Comparison of ENCODE assay signal across 11 cellular contexts in the genomic region with DNA sequence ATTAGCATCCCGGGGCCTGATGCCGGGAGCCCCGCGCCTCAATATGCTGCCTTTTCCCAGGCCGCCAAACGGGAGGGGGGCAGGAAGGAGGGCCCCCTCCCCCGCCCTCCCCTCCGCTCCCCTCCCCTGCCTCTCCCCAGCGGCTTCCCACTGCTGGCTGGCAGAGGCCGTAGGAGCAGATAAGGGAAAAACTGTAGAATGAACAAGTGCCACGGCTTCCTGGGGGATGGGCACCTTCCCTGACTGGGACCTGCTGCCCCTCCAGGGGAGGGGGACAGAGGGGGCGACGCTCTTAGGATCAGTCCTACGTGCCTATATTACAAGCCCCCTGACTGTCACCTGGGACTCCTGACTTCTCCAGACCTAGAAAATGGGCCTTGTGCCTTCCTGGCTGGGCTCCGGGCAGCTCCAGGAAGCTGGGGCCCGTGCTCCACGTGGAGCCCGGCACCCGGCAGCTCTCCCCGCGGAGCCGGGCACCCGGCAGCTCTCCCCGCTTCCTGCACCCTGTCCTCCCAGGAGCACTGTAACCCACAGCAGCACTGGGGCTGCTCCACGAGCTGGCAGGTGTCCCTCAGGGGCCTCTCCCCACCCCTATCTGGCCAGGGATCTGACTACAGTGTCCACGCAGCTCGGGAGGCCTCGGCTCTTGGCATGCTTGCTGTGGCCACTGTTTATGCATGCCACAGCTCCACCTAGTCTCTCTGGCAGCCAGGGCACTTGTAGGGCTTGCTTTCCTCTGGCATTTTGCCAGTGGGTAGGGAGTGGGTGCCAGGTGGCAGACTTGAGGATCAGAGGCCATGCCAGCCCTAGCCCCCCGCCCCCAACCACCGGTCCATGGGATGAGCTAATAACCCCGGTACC. TPM values are rescaled to one million over a fixed set of nuclear protein-coding genes. Genes with fewer than 3 reads are reported as not detected.
DNase-seq lines count a peak whose midpoint lies in the region; ATAC-seq and TF ChIP-seq lines count a peak whose summit lies in the region.
"Had no signal": no experiment of that assay in that cellular context is flagged by ENCODE, and none has a peak within 500 bp of the region (broad histone marks: within the 10 kb centered on the region; RNA-seq: fewer than 3 reads in every experiment).

No MANE protein-coding gene starts in this region.

- peaks cover 69% of the 10 kb centered on the region for H3K4me1 ChIP-seq in left ventricle myocardium inferior

- no peak for TF ChIP-seq CTCF in left ventricle myocardium inferior (IDR thresholded peaks at IDR 0.05; ENCODE audit: borderline replicate concordance)

- peak overlapping the region; percentile 70 for H3K4me3 ChIP-seq in left ventricle myocardium inferior

- ATAC-seq in HG02970 (IDR thresholded peaks at IDR 0.05; ENCODE audit: low FRiP score, unreplicated experiment) = no peak
- no peak for ATAC-seq in HG02759 (IDR thresholded peaks at IDR 0.05; ENCODE audit: unreplicated experiment)

- H3K36me3 ChIP-seq in left ventricle myocardium inferior = no peaks in the 10 kb centered on the region

- DNase-seq in left ventricle myocardium inferior (no peak), cardiac septum (ENCODE audit: low spot score) (no peak), SW480 (ENCODE audit: low spot score) (peak; percentile 65), kidney tubule cell (ENCODE audit: low spot score) (peak; percentile 52), ureter (ENCODE audit: low spot score) (peak; percentile 69), AG20443 (ENCODE audit: low spot score) (no peak)
- DNase-seq: stimulated activated CD4-positive, alpha-beta T cell treated with anti-CD3 and anti-CD28 coated beads, Interleukin-1b, Interleukin-23, amount 100 ng/mL, for 48 hours had no signal

- no peaks in the 10 kb centered on the region for H3K9me3 ChIP-seq in left ventricle myocardium inferior (replicated peaks)

- peak overlapping the region; percentile 92 for H3K27ac ChIP-seq in left ventricle myocardium inferior (replicated peaks)

- H3K27me3 ChIP-seq in left ventricle myocardium inferior (ENCODE audit: low read depth) = peaks cover 41% of the 10 kb centered on the region

- intact Hi-C loops in left ventricle myocardium inferior (cut with micrococcal nuclease) = no loop called here
- intact Hi-C loops in cardiac septum (cut with DNase I) = loop anchor here (1.0 kb wide), 1 partner anchor 17 kb away; no protein-coding TSS in a partner anchor

RNA-seq across cellular contexts. Expression of a gene that starts 0.7 kb away (rescaled TPM):
- 0.63 TPM for total RNA-seq in left ventricle myocardium inferior
- 2.0 TPM for total RNA-seq in cardiac septum
- 0.57 TPM for total RNA-seq in ureter
- total RNA-seq: glomerular endothelial cell, NCI-H460 had no signal

RNA-seq across cellular contexts. Expression of a gene that starts 4.3 kb away (rescaled TPM):
- total RNA-seq in left ventricle myocardium inferior (42.8 TPM), cardiac septum (37.1 TPM), ureter (29.9 TPM)

RNA-seq across cellular contexts. Expression of a gene that starts 25.4 kb away (rescaled TPM):
- total RNA-seq in left ventricle myocardium inferior (13.7 TPM), cardiac septum (13.8 TPM), ureter (160 TPM)

RNA-seq across cellular contexts. Expression of a gene that starts 54.6 kb away (rescaled TPM):
- total RNA-seq in left ventricle myocardium inferior = 0.16 TPM
- total RNA-seq in cardiac septum = 0.11 TPM
- total RNA-seq in ureter = 90.0 TPM
- total RNA-seq: NCI-H460 had no signal

RNA-seq across cellular contexts. Expression of a gene that starts 55.8 kb away (rescaled TPM):
- total RNA-seq in left ventricle myocardium inferior (8.2 TPM), cardiac septum (3.4 TPM), ureter (37.1 TPM)

Comparison
In these comparisons a context has a peak if more than half of its experiments do, and no peak if none do; other contexts are left out.
1. DNase-seq: peak in SW480 (single experiment), kidney tubule cell (single experiment) and ureter (single experiment); none in left ventricle myocardium inferior (single experiment), cardiac septum (single experiment) and AG20443 (single experiment).
2. RNA of a gene that starts 25.4 kb away (total RNA-seq): 160 TPM in ureter (single experiment); 13.8 TPM in cardiac septum (single experiment) and 13.7 TPM in left ventricle myocardium inferior (single experiment); every median in the first group is over 10 times any median in the second.